Comparison of ENCODE assay signal across 9 cellular contexts in genomic region chr3:188796122-188796631, GRCh38.
DNase-seq lines count a peak whose midpoint lies in the region; ATAC-seq, FAIRE-seq and TF ChIP-seq lines count a peak whose summit lies in the region.
"Had no signal": no experiment of that assay in that cellular context is flagged by ENCODE, and none has a peak within 500 bp of the region (broad histone marks: within the 10 kb centered on the region; RNA-seq: fewer than 3 reads in every experiment).

No MANE protein-coding gene starts in this region.

- POLR2A ChIA-PET in GM10248 (lab: Yijun Ruan, JAX): no interaction called here

- H3K36me3 Mint-ChIP-seq in GM23338 (ENCODE audit: low read depth): no peaks in the 10 kb centered on the region

- H3K27ac ChIP-seq in mucosa of rectum (ENCODE audit: low read depth in 2 of 2, low read length in 2 of 2) (peak overlapping the region; percentile 2 to 20), GM23338 (ENCODE audit: low read depth) (no peak overlapping the region)

- H2AFZ ChIP-seq in GM23338: no peak overlapping the region

- no peaks in the 10 kb centered on the region for H3K79me2 ChIP-seq in GM23338 (replicated peaks; ENCODE audit: insufficient read depth)

- no peaks in the 10 kb centered on the region for H3K27me3 Mint-ChIP-seq in GM23338 (ENCODE audit: insufficient read depth, low read depth, poor library complexity)

- ATAC-seq in HG03060 (IDR thresholded peaks at IDR 0.05; ENCODE audit: low read depth, unreplicated experiment) (peak; percentile 65), GM23338 (no peak)

- DNase-seq in GM10248 (ENCODE audit: extremely low spot score) (peak; percentile 21), amniotic stem cell (lab: John Stamatoyannopoulos, UW) (peak; percentile 61), activated gamma-delta T cell (lab: John Stamatoyannopoulos, UW) (no peak), HTR-8/SVneo (ENCODE audit: insufficient read length, low spot score) (no peak), GM23338 (ENCODE audit: low spot score) (no peak)
- no peak for DNase-seq in activated CD4-positive, alpha-beta T cell treated with anti-CD3 and anti-CD28 coated beads for 4 hours

- H4K20me1 ChIP-seq in GM23338 (replicated peaks; ENCODE audit: insufficient read depth): no peaks in the 10 kb centered on the region

- H3K4me3 ChIP-seq in mucosa of rectum (ENCODE audit: low read length in 2 of 2) (no peak overlapping the region), GM23338 (no peak overlapping the region)

- no peak overlapping the region for H3K4me3 Mint-ChIP-seq in GM23338

- no peak for FAIRE-seq in HTR-8/SVneo (lab: Jason Lieb, UNC)
- FAIRE-seq: H1 had no signal

- no peak overlapping the region for H3K4me2 ChIP-seq in GM23338

- CTCF ChIA-PET in GM10248 (lab: Yijun Ruan, JAX): no interaction called here

- H3K4me1 ChIP-seq in mucosa of rectum (ENCODE audit: control insufficient read depth in 2 of 2, insufficient read depth in 2 of 2, low read length in 2 of 2) (no peaks in the 10 kb centered on the region), GM23338 (ENCODE audit: insufficient read depth) (peaks cover 6% of the 10 kb centered on the region; the same call in 1 of the 2 replicates)

- peaks cover 16% of the 10 kb centered on the region for H3K4me1 Mint-ChIP-seq in GM23338

- no peaks in the 10 kb centered on the region for H3K9me3 Mint-ChIP-seq in GM23338

- no peak overlapping the region for H3K9ac ChIP-seq in mucosa of rectum (ENCODE audit: low read depth in 1 of 2, low read length in 2 of 2)

- peaks cover 0 to 3% of the 10 kb centered on the region in 2 donors for H3K36me3 ChIP-seq in mucosa of rectum (ENCODE audit: control insufficient read depth in 2 of 2, insufficient read depth in 2 of 2, low read length in 2 of 2)
- no peaks in the 10 kb centered on the region for H3K36me3 ChIP-seq in GM23338 (ENCODE audit: insufficient read depth)

- H3K9me3 ChIP-seq in mucosa of rectum (ENCODE audit: control insufficient read depth in 2 of 2, low read length in 2 of 2): no peaks in the 10 kb centered on the region

- TF ChIP-seq CTCF in GM10248 (IDR thresholded peaks at IDR 0.05; ENCODE audit: control extremely low read depth, extremely low read depth, low read depth, missing control alignments): no peak
- no peak for TF ChIP-seq CTCF in GM23338 (conservative IDR thresholded peaks at IDR 0.05; ENCODE audit: low read depth in 2 of 2)

- H3K27ac Mint-ChIP-seq in GM23338: no peak overlapping the region

- H3F3A ChIP-seq in GM23338 (replicated peaks; ENCODE audit: low read depth): no peaks in the 10 kb centered on the region

- H3K27me3 ChIP-seq in mucosa of rectum (ENCODE audit: control insufficient read depth in 2 of 2, insufficient read depth in 2 of 2, low read length in 2 of 2): no peaks in the 10 kb centered on the region
- H3K27me3 ChIP-seq in GM23338 (ENCODE audit: insufficient read depth): no peaks in the 10 kb centered on the region

- H3K9me2 ChIP-seq in GM23338 (ENCODE audit: insufficient read depth): no peaks in the 10 kb centered on the region

TF ChIP-seq in GM23338, 12 proteins besides CTCF, POLR2A, EP300 and RAD21 (continues in another document):
- TF ChIP-seq ETS1 (IDR thresholded peaks at IDR 0.05) (no peak), EZH2phosphoT487 (IDR thresholded peaks at IDR 0.05; ENCODE audit: unreplicated experiment) (no peak), ZNF331 (CRISPR knock-in tag; IDR thresholded peaks at IDR 0.05; ENCODE audit: low read depth) (no peak), STAT1 (IDR thresholded peaks at IDR 0.05; ENCODE audit: unreplicated experiment) (no peak), NANOG (IDR thresholded peaks at IDR 0.05; ENCODE audit: borderline replicate concordance) (no peak)
- TF ChIP-seq, protein P1, sequence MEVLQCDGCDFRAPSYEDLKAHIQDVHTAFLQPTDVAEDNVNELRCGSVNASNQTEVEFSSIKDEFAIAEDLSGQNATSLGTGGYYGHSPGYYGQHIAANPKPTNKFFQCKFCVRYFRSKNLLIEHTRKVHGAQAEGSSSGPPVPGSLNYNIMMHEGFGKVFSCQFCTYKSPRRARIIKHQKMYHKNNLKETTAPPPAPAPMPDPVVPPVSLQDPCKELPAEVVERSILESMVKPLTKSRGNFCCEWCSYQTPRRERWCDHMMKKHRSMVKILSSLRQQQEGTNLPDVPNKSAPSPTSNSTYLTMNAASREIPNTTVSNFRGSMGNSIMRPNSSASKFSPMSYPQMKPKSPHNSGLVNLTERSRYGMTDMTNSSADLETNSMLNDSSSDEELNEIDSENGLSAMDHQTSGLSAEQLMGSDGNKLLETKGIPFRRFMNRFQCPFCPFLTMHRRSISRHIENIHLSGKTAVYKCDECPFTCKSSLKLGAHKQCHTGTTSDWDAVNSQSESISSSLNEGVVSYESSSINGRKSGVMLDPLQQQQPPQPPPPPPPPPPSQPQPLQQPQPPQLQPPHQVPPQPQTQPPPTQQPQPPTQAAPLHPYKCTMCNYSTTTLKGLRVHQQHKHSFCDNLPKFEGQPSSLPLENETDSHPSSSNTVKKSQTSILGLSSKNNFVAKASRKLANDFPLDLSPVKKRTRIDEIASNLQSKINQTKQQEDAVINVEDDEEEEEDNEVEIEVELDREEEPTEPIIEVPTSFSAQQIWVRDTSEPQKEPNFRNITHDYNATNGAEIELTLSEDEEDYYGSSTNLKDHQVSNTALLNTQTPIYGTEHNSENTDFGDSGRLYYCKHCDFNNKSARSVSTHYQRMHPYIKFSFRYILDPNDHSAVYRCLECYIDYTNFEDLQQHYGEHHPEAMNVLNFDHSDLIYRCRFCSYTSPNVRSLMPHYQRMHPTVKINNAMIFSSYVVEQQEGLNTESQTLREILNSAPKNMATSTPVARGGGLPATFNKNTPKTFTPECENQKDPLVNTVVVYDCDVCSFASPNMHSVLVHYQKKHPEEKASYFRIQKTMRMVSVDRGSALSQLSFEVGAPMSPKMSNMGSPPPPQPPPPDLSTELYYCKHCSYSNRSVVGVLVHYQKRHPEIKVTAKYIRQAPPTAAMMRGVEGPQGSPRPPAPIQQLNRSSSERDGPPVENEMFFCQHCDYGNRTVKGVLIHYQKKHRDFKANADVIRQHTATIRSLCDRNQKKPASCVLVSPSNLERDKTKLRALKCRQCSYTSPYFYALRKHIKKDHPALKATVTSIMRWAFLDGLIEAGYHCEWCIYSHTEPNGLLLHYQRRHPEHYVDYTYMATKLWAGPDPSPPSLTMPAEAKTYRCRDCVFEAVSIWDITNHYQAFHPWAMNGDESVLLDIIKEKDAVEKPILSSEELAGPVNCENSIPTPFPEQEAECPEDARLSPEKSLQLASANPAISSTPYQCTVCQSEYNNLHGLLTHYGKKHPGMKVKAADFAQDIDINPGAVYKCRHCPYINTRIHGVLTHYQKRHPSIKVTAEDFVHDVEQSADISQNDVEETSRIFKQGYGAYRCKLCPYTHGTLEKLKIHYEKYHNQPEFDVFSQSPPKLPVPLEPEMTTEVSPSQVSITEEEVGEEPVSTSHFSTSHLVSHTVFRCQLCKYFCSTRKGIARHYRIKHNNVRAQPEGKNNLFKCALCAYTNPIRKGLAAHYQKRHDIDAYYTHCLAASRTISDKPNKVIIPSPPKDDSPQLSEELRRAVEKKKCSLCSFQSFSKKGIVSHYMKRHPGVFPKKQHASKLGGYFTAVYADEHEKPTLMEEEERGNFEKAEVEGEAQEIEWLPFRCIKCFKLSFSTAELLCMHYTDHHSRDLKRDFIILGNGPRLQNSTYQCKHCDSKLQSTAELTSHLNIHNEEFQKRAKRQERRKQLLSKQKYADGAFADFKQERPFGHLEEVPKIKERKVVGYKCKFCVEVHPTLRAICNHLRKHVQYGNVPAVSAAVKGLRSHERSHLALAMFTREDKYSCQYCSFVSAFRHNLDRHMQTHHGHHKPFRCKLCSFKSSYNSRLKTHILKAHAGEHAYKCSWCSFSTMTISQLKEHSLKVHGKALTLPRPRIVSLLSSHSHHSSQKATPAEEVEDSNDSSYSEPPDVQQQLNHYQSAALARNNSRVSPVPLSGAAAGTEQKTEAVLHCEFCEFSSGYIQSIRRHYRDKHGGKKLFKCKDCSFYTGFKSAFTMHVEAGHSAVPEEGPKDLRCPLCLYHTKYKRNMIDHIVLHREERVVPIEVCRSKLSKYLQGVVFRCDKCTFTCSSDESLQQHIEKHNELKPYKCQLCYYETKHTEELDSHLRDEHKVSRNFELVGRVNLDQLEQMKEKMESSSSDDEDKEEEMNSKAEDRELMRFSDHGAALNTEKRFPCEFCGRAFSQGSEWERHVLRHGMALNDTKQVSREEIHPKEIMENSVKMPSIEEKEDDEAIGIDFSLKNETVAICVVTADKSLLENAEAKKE (CRISPR knock-in tag; IDR thresholded peaks at IDR 0.05): no peak

Comparison
In these comparisons a context has a peak if more than half of its experiments do, and no peak if none do; other contexts are left out.
1. DNase-seq: peak in GM10248 (single experiment) and amniotic stem cell (single experiment); none in activated CD4-positive, alpha-beta T cell treated with anti-CD3 and anti-CD28 coated beads for 4 hours (0 of 2), activated gamma-delta T cell (single experiment), HTR-8/SVneo (single experiment) and GM23338 (single experiment).